Comparison of ENCODE assay signal across 8 cellular contexts in the genomic region with DNA sequence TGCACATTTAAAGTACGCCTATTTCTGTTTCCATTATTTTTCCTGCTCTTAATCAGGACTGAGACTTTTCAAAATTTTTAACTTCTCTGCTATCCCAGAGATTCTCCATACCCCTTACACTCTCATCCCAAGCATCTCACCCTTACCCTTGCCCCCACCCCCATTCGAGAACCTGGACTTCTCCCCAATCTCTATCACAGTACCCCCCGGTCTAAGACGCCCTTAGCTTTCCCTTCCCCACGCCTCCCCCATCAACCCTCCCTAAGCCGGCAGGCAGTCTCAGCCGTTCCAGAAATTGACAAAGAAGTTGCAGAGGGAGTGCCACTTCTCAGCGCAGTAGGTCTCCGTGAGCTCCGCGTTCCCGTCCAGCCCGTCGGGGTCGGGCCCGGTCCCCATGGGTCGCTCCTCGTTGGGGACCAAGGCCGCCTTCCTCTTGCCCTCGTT. TPM values are rescaled to one million over a fixed set of nuclear protein-coding genes. Genes with fewer than 3 reads are reported as not detected.
A peak's percentile ranks its signal among the peaks of the same experiment; 100 is the strongest.
DNase-seq lines count a peak whose midpoint lies in the region; ATAC-seq and TF ChIP-seq lines count a peak whose summit lies in the region.

No MANE protein-coding gene starts in this region.

- H3F3A ChIP-seq in GM23338 (replicated peaks; ENCODE audit: low read depth): no peaks in the 10 kb centered on the region

- H3K4me3 ChIP-seq in AG04450 (ENCODE audit: low read depth, low read length) (peak overlapping the region; percentile 72), GM23338 (peak overlapping the region; percentile 82), WI38 (ENCODE audit: low read depth, low read length) (peak overlapping the region; percentile 72), retinal pigment epithelial cell (ENCODE audit: low read length) (peak overlapping the region; percentile 56)

- H3K79me2 ChIP-seq in GM23338 (replicated peaks; ENCODE audit: insufficient read depth): peaks cover 23% of the 10 kb centered on the region

- H3K4me2 ChIP-seq in GM23338: peak overlapping the region; percentile 92

- CTCF ChIA-PET in AG04450 (lab: Charles Lee): interaction anchor here (1.0 to 1.5 kb wide), 5 partner anchors 21 to 609 kb away, joined by 4 to 6 read pairs (median 4); no protein-coding TSS in a partner anchor

- H4K20me1 ChIP-seq in GM23338 (replicated peaks; ENCODE audit: insufficient read depth): no peaks in the 10 kb centered on the region

- peaks cover 22% of the 10 kb centered on the region for H3K4me1 ChIP-seq in GM23338 (ENCODE audit: insufficient read depth)

- 0 out of 2 replicates have a peak overlapping the region, but pooled peaks have one; percentile 14 for H2AFZ ChIP-seq in GM23338

- no peaks in the 10 kb centered on the region for H3K9me3 ChIP-seq in AG04450 (ENCODE audit: control insufficient read depth, insufficient read depth, low read length)

- peak overlapping the region; percentile 34 for H3K27ac Mint-ChIP-seq in GM23338

- ATAC-seq in GM23338 (peak; percentile 22; the same call in 2 of the 3 replicates), Right ventricle myocardium superior (ENCODE audit: poor library complexity) (peak; percentile 3), HG03571 (IDR thresholded peaks at IDR 0.05; ENCODE audit: unreplicated experiment) (no peak)

- H3K27me3 ChIP-seq in AG04450 (ENCODE audit: control insufficient read depth, insufficient read depth, low read length) (no peaks in the 10 kb centered on the region), GM23338 (ENCODE audit: insufficient read depth) (no peaks in the 10 kb centered on the region)

- no peak overlapping the region for H3K27ac ChIP-seq in AG04450 (ENCODE audit: low read depth, low read length)
- H3K27ac ChIP-seq in GM23338 (ENCODE audit: low read depth): no peak overlapping the region

- peaks cover 42% of the 10 kb centered on the region for H3K36me3 Mint-ChIP-seq in GM23338 (ENCODE audit: low read depth)

- POLR2A ChIA-PET in AG04450 (lab: Yijun Ruan, JAX): interaction anchor here (1.3 to 2.4 kb wide), 3 partner anchors 16 to 110 kb away, joined by 3 to 10 read pairs (median 3); a partner anchor contains a TSS

- H3K36me3 ChIP-seq in GM23338 (ENCODE audit: insufficient read depth): peaks cover 8% of the 10 kb centered on the region; the same call in 1 of the 2 replicates

- TF ChIP-seq CTCF in AG04450 (IDR thresholded peaks at IDR 0.05; ENCODE audit: low read depth, low read length) (no peak), GM23338 (conservative IDR thresholded peaks at IDR 0.05; ENCODE audit: low read depth in 2 of 2) (no peak), WI38 (IDR thresholded peaks at IDR 0.05; ENCODE audit: low read depth, low read length) (no peak), retinal pigment epithelial cell (conservative IDR thresholded peaks at IDR 0.05; ENCODE audit: low read depth, low read length) (no peak)

- H3K4me3 Mint-ChIP-seq in GM23338: peak overlapping the region; percentile 87

- peaks cover 3% of the 10 kb centered on the region; the same call in 2 of the 3 replicates for H3K9me3 Mint-ChIP-seq in GM23338

- intact Hi-C loops in Right ventricle myocardium superior (cut with DNase I): no loop called here

- H3K4me1 Mint-ChIP-seq in GM23338: peaks cover 26% of the 10 kb centered on the region

- peaks cover 11% of the 10 kb centered on the region for H3K27me3 Mint-ChIP-seq in GM23338 (ENCODE audit: insufficient read depth, low read depth, poor library complexity)

- no peaks in the 10 kb centered on the region for H3K9me2 ChIP-seq in GM23338 (ENCODE audit: insufficient read depth)

- DNase-seq in AG04450 (ENCODE audit: low read depth, low spot score): no peak
- DNase-seq in GM23338 (ENCODE audit: low spot score): peak; percentile 56
- no peak for DNase-seq in Right ventricle myocardium superior
- DNase-seq in retinal pigment epithelial cell (ENCODE audit: low read depth): no peak
- DNase-seq in NCI-H2107 treated with DMSO at 0.1 percent for 48 hours (lab: John Stamatoyannopoulos, UW; ENCODE audit: unreplicated experiment): no peak
- DNase-seq in T-helper 9 cell: no peak

TF ChIP-seq in GM23338, 12 proteins besides CTCF, POLR2A, EP300 and RAD21:
- TF ChIP-seq, protein P1, sequence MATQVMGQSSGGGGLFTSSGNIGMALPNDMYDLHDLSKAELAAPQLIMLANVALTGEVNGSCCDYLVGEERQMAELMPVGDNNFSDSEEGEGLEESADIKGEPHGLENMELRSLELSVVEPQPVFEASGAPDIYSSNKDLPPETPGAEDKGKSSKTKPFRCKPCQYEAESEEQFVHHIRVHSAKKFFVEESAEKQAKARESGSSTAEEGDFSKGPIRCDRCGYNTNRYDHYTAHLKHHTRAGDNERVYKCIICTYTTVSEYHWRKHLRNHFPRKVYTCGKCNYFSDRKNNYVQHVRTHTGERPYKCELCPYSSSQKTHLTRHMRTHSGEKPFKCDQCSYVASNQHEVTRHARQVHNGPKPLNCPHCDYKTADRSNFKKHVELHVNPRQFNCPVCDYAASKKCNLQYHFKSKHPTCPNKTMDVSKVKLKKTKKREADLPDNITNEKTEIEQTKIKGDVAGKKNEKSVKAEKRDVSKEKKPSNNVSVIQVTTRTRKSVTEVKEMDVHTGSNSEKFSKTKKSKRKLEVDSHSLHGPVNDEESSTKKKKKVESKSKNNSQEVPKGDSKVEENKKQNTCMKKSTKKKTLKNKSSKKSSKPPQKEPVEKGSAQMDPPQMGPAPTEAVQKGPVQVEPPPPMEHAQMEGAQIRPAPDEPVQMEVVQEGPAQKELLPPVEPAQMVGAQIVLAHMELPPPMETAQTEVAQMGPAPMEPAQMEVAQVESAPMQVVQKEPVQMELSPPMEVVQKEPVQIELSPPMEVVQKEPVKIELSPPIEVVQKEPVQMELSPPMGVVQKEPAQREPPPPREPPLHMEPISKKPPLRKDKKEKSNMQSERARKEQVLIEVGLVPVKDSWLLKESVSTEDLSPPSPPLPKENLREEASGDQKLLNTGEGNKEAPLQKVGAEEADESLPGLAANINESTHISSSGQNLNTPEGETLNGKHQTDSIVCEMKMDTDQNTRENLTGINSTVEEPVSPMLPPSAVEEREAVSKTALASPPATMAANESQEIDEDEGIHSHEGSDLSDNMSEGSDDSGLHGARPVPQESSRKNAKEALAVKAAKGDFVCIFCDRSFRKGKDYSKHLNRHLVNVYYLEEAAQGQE (IDR thresholded peaks at IDR 0.05; ENCODE audit: unreplicated experiment): no peak
- TF ChIP-seq POLR2AphosphoS5 (IDR thresholded peaks at IDR 0.05; ENCODE audit: low read depth): peak; percentile 66

RNA-seq across cellular contexts. Expression of a gene that starts 1.4 kb away (rescaled TPM):
- polyA plus RNA-seq in AG04450 (2011; rRNA removed): 0.17 and 0.22 TPM in 2 replicates
- polyA minus RNA-seq in AG04450 (2011; rRNA and poly(A)+ RNA removed): 0.39 TPM in 1 of 2 replicates, not detected in the other
- total RNA-seq in GM23338 (2014; rRNA removed; shearing (Covaris generic)): 73.2 and 73.9 TPM in 2 replicates
- polyA plus RNA-seq in GM23338 (2016; fragmentation: Nextera tagmentation; extraction: Ambion mirVana): 65.7 and 71.9 TPM in 2 replicates
- 0.22 TPM for total RNA-seq in Right ventricle myocardium superior

RNA-seq across cellular contexts. Expression of a gene that starts 15.6 kb away (rescaled TPM):
- polyA plus RNA-seq in AG04450 (2011; rRNA removed) (27.2 and 35.0 TPM in 2 replicates), GM23338 (2016; fragmentation: Nextera tagmentation; extraction: Ambion mirVana) (19.0 and 30.4 TPM in 2 replicates)
- 26.1 and 51.6 TPM in 2 replicates for polyA minus RNA-seq in AG04450 (2011; rRNA and poly(A)+ RNA removed)
- 47.3 and 55.7 TPM in 2 replicates for total RNA-seq in GM23338 (2014; rRNA removed; shearing (Covaris generic))
- total RNA-seq in Right ventricle myocardium superior: 9.9 TPM

Comparison
In these comparisons a context has a peak if more than half of its experiments do, and no peak if none do; other contexts are left out.
1. RNA of a gene that starts 1.4 kb away (total RNA-seq): 73.2 to 73.9 TPM in GM23338; 0.22 TPM in Right ventricle myocardium superior (single experiment); every median in the first group is over 10 times any median in the second.
2. Peak in every context shown above with its lines, with median percentiles within 50 percentile points of each other: H3K4me3 ChIP-seq.